In the genomic region with DNA sequence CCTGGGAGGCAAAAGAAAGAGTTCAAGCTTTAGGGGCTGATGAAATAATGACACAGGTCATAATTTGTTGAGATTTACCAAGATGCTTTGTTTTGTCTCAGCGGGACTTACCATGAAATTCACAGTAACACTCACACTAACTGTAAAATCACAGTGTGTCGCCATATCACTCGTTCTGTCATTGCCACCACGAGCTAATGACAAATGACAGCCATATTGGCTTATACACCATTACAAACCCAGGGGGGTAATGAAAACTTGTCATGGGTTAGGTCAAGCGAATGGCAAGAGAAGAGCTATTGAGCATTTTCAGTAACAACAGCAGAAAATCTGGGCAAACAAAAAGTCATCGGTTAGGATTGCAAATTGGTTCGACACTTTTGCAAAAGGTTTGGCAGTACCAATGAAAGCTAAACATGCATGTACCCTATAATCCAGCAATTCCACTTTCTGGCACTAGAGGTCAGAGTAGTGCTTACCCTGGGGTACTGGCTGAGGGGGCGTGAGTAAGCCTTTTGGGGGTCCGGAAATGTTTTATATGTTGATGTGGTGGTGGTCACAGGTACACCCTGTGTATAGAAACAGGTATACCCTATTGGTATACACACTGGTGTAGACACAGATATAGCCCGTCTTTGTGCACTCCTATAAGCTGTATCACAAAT, we compare ENCODE assay signal across 9 cellular contexts.
DNase-seq lines count a peak whose midpoint lies in the region; ATAC-seq, FAIRE-seq and TF ChIP-seq lines count a peak whose summit lies in the region.
"Had no signal": no experiment of that assay in that cellular context is flagged by ENCODE, and none has a peak within 500 bp of the region (broad histone marks: within the 10 kb centered on the region; RNA-seq: fewer than 3 reads in every experiment).

No MANE protein-coding gene starts in this region.

- H3K4me3 ChIP-seq in GM12864 (ENCODE audit: low read depth, low read length) (no peak overlapping the region), OCI-LY1 (ENCODE audit: low read depth, low read length, poor library complexity, severe bottlenecking) (no peak overlapping the region), fibroblast of the aortic adventitia (ENCODE audit: low read depth, low read length) (no peak overlapping the region)

- no peaks in the 10 kb centered on the region for H3K79me2 ChIP-seq in OCI-LY1 (ENCODE audit: insufficient read depth, low read length)

- no peaks in the 10 kb centered on the region for H3K36me3 Mint-ChIP-seq in activated T-helper 17 cell treated with anti-CD3 and anti-CD28 coated beads, Interleukin-2, amount 50 U/mL, for 72 hours (ENCODE audit: low read depth)
- H3K36me3 Mint-ChIP-seq: naive B cell had no signal

- no peak for ATAC-seq in sciatic nerve
- no peak for ATAC-seq in activated T-helper 17 cell treated with anti-CD3 and anti-CD28 coated beads, Interleukin-2, amount 50 U/mL, for 72 hours (replicated peaks)
- ATAC-seq in HG03432 (IDR thresholded peaks at IDR 0.05; ENCODE audit: unreplicated experiment), result no peak

- peak; percentile 5 for DNase-seq in ACHN
- no peak for DNase-seq in GM12864 (ENCODE audit: low read depth)
- DNase-seq in fibroblast of the aortic adventitia (ENCODE audit: low read depth), result peak; percentile 3
- no peak for DNase-seq in sciatic nerve (ENCODE audit: low spot score)
- DNase-seq in urothelium cell line (ENCODE audit: low spot score), result no peak
- DNase-seq: naive B cell had no signal

- no peak overlapping the region for H2AFZ ChIP-seq in OCI-LY1 (ENCODE audit: low read length)

- TF ChIP-seq CTCF in GM12864 (IDR thresholded peaks at IDR 0.05; ENCODE audit: low read depth, low read length, missing control alignments) (peak; percentile 55), OCI-LY1 (IDR thresholded peaks at IDR 0.05; ENCODE audit: low read length) (peak; percentile 55; the same call in 1 of the 2 replicates), fibroblast of the aortic adventitia (IDR thresholded peaks at IDR 0.05; ENCODE audit: insufficient read depth, low read length) (peak; percentile 50)

- H3K9me2 ChIP-seq in OCI-LY1 (ENCODE audit: low read depth, low read length), result no peaks in the 10 kb centered on the region

- no peaks in the 10 kb centered on the region for H3F3A ChIP-seq in OCI-LY1 (ENCODE audit: insufficient read depth, low read length)

- no peaks in the 10 kb centered on the region for H3K27me3 ChIP-seq in OCI-LY1 (ENCODE audit: insufficient read depth, low read length)

- intact Hi-C loops in sciatic nerve (cut with DNase I), result no loop called here

- peaks cover 3% of the 10 kb centered on the region for H3K9me3 Mint-ChIP-seq in activated T-helper 17 cell treated with anti-CD3 and anti-CD28 coated beads, Interleukin-2, amount 50 U/mL, for 72 hours

- H3K4me1 ChIP-seq in OCI-LY1 (ENCODE audit: insufficient read depth, low read length, severe bottlenecking), result no peaks in the 10 kb centered on the region

- H3K36me3 ChIP-seq in OCI-LY1 (ENCODE audit: insufficient read depth, low read length), result no peaks in the 10 kb centered on the region

- H3K27me3 Mint-ChIP-seq in activated T-helper 17 cell treated with anti-CD3 and anti-CD28 coated beads, Interleukin-2, amount 50 U/mL, for 72 hours, result peaks cover 6% of the 10 kb centered on the region

- no peak overlapping the region for H3K4me2 ChIP-seq in OCI-LY1 (ENCODE audit: low read length)

- no peak overlapping the region for H3K27ac ChIP-seq in OCI-LY1 (ENCODE audit: low read depth, low read length, poor library complexity, severe bottlenecking)

- no peaks in the 10 kb centered on the region for H3K4me1 Mint-ChIP-seq in activated T-helper 17 cell treated with anti-CD3 and anti-CD28 coated beads, Interleukin-2, amount 50 U/mL, for 72 hours
- H3K4me1 Mint-ChIP-seq: naive B cell had no signal

- no peak overlapping the region for H3K9ac ChIP-seq in OCI-LY1 (ENCODE audit: low read length)

- H3K4me3 Mint-ChIP-seq in activated T-helper 17 cell treated with anti-CD3 and anti-CD28 coated beads, Interleukin-2, amount 50 U/mL, for 72 hours, result no peak overlapping the region
- H3K4me3 Mint-ChIP-seq: naive B cell had no signal

- H4K20me1 ChIP-seq in OCI-LY1 (ENCODE audit: insufficient read depth, low read length), result no peaks in the 10 kb centered on the region

- no peak overlapping the region for H3K27ac Mint-ChIP-seq in activated T-helper 17 cell treated with anti-CD3 and anti-CD28 coated beads, Interleukin-2, amount 50 U/mL, for 72 hours

- H3K9me3 ChIP-seq in OCI-LY1 (ENCODE audit: low read length), result no peaks in the 10 kb centered on the region

- no peak for FAIRE-seq in urothelium cell line (lab: Jason Lieb, UNC)

- in situ Hi-C loops in ACHN (cut with HindIII; ENCODE audit: low pct_ligation_motif_present, low pct_unique_long_range_greater_than_20kb, low sequenced_read_pairs), result no loop called here

Comparison
In these comparisons a context has a peak if more than half of its experiments do, and no peak if none do; other contexts are left out.
1. DNase-seq: peak in ACHN (single experiment) and fibroblast of the aortic adventitia (single experiment); none in GM12864 (single experiment), sciatic nerve (single experiment) and urothelium cell line (single experiment).
2. Peak in every context shown above with its lines, with median percentiles within 50 percentile points of each other: CTCF ChIP-seq.